2 cellular contexts compared by ENCODE assay signal in the genomic region with DNA sequence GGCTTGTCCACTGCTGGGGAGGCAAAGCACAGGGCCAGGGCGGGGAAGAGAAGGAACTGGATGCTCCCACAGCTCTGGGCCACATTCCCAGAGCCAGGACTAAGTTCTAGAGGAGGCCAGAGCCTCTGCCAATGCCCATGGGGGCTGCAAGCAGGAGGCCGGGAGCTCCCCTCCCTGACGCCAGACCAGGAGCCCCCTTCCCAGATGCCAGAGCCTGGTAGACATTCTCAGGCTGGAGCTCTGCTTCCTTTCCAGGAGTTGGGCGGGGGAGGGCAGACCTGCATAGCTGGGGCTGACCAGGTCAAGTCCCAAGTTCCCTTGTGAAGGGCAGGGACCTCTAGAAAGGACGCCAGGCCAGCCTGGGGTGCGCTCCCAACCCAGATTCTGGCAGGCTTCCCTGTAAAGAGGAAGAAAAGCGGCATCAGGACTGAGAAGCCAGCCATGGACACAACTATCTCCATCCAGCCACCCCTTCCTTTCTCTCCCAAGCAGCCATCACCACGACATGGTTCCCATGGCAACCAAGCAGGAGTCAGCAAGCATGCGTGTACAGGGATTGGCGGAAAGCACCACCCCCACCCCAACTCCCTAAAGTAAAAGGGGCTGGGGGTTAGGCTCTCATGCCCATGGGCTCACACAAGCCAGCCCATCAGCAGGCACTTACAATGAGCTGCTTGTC.
TF ChIP-seq lines count a peak whose summit lies in the region.

No MANE protein-coding gene starts in this region.

TF ChIP-seq in IMR-90, 13 proteins besides CTCF, POLR2A, EP300 and RAD21 (continued from another document):
- TF ChIP-seq CHD1 (IDR thresholded peaks at IDR 0.05; ENCODE audit: low read depth, low read length) = no peak
- no peak for TF ChIP-seq CEBPB (IDR thresholded peaks at IDR 0.05; ENCODE audit: low read depth, low read length)
- TF ChIP-seq MXI1 (IDR thresholded peaks at IDR 0.05; ENCODE audit: borderline replicate concordance, low read depth, low read length) = no peak
- TF ChIP-seq RFX5 (IDR thresholded peaks at IDR 0.05; ENCODE audit: low read depth, low read length) = no peak
- TF ChIP-seq USF2 (IDR thresholded peaks at IDR 0.05; ENCODE audit: low read depth, low read length) = no peak
- no peak for TF ChIP-seq FOS (IDR thresholded peaks at IDR 0.05; ENCODE audit: low read depth, low read length)
- no peak for TF ChIP-seq BHLHE40 (IDR thresholded peaks at IDR 0.05; ENCODE audit: low read depth, low read length)

TF ChIP-seq in neural cell, 6 proteins besides CTCF, POLR2A, EP300 and RAD21 (continued from another document):
- TF ChIP-seq, protein P1, sequence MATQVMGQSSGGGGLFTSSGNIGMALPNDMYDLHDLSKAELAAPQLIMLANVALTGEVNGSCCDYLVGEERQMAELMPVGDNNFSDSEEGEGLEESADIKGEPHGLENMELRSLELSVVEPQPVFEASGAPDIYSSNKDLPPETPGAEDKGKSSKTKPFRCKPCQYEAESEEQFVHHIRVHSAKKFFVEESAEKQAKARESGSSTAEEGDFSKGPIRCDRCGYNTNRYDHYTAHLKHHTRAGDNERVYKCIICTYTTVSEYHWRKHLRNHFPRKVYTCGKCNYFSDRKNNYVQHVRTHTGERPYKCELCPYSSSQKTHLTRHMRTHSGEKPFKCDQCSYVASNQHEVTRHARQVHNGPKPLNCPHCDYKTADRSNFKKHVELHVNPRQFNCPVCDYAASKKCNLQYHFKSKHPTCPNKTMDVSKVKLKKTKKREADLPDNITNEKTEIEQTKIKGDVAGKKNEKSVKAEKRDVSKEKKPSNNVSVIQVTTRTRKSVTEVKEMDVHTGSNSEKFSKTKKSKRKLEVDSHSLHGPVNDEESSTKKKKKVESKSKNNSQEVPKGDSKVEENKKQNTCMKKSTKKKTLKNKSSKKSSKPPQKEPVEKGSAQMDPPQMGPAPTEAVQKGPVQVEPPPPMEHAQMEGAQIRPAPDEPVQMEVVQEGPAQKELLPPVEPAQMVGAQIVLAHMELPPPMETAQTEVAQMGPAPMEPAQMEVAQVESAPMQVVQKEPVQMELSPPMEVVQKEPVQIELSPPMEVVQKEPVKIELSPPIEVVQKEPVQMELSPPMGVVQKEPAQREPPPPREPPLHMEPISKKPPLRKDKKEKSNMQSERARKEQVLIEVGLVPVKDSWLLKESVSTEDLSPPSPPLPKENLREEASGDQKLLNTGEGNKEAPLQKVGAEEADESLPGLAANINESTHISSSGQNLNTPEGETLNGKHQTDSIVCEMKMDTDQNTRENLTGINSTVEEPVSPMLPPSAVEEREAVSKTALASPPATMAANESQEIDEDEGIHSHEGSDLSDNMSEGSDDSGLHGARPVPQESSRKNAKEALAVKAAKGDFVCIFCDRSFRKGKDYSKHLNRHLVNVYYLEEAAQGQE (IDR thresholded peaks at IDR 0.05; ENCODE audit: borderline replicate concordance) = no peak
- TF ChIP-seq TAF1 (IDR thresholded peaks at IDR 0.05; ENCODE audit: low read depth) = no peak
